ENCODE assay signal across 9 cellular contexts in the genomic region with DNA sequence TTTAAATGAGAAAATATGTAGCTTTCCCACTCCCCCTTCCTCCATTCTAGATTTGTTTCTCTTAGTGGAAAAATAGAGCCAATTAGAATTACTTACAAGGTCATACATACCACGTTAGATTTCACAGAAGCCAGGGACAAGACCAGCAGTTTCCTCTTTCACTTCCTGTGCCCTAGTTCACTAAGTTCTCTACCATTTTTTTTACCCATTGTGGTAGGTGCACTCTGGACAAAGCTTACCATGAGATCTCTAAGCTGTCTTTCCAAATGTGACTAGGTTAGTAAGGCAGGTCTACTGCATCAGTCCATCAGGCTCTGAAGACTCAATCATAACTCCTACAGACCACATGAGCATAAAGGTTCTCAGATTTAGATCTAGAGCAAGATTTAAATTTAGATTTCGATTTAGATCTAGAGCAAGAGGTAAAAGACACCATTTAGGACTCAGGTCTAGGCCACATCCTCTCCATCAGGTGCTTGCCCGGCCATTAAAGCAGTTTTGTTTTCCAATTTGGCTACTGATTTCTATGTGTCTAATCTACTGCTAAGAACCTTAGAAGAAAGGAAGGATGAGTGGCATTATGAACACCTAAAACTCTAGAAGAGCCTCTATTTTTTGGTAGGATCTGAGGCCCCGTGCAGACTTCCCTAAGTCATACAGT.
DNase-seq lines count a peak whose midpoint lies in the region; ATAC-seq and TF ChIP-seq lines count a peak whose summit lies in the region.
"Had no signal": no experiment of that assay in that cellular context is flagged by ENCODE, and none has a peak within 500 bp of the region (broad histone marks: within the 10 kb centered on the region; RNA-seq: fewer than 3 reads in every experiment).

No MANE protein-coding gene starts in this region.

- intact Hi-C loops in Caco-2 (cut with micrococcal nuclease; ENCODE audit: unreplicated experiment) (no loop called here), cardiac septum (cut with DNase I) (no loop called here)

- no peak overlapping the region for H3K4me3 ChIP-seq in Caco-2 (ENCODE audit: low read depth, low read length)
- H3K4me3 ChIP-seq: adrenal gland had no signal

- no peaks in the 10 kb centered on the region for H3K27me3 ChIP-seq in Caco-2 (replicated peaks; ENCODE audit: control insufficient read depth, insufficient read depth, low read length)
- H3K27me3 ChIP-seq: adrenal gland had no signal

- no peaks in the 10 kb centered on the region for H3K9me3 ChIP-seq in Caco-2
- H3K9me3 ChIP-seq: adrenal gland had no signal

- BruUV-seq in Caco-2 (replicated peaks; lab: Mats Ljungman, UMichigan) = no TSS peak

- H3K9me3 Mint-ChIP-seq in T-helper 1 cell treated with Interleukin-12 subunit alpha and Interleukin-12 subunit beta and Interleukin-4 antibody, amounts not matched to agents 30 μg/mL and 1 μg/mL, for 36 hours = no peaks in the 10 kb centered on the region
- no peaks in the 10 kb centered on the region for H3K9me3 Mint-ChIP-seq in Caco-2 (ENCODE audit: unreplicated experiment)

- H3K36me3 ChIP-seq in Caco-2 (ENCODE audit: control insufficient read depth, insufficient read depth, low read length) = no peaks in the 10 kb centered on the region
- H3K36me3 ChIP-seq: adrenal gland had no signal

- peaks cover 7% of the 10 kb centered on the region; the same call in 1 of the 2 replicates for H3K4me1 ChIP-seq in Caco-2

- no peaks in the 10 kb centered on the region for H3K27me3 Mint-ChIP-seq in T-helper 1 cell treated with Interleukin-12 subunit alpha and Interleukin-12 subunit beta and Interleukin-4 antibody, amounts not matched to agents 30 μg/mL and 1 μg/mL, for 36 hours (ENCODE audit: low read depth)
- no peaks in the 10 kb centered on the region for H3K27me3 Mint-ChIP-seq in Caco-2 (ENCODE audit: insufficient read depth, unreplicated experiment)

- CTCF ChIA-PET in Caco-2 (lab: Charles Lee) = no interaction called here

- peak overlapping the region; percentile 58 for H3K27ac Mint-ChIP-seq in T-helper 1 cell treated with Interleukin-12 subunit alpha and Interleukin-12 subunit beta and Interleukin-4 antibody, amounts not matched to agents 30 μg/mL and 1 μg/mL, for 36 hours
- no peak overlapping the region for H3K27ac Mint-ChIP-seq in Caco-2 (ENCODE audit: unreplicated experiment)

- DNase-seq in AML-193 (lab: John Stamatoyannopoulos, UW) (peak; percentile 8 to 40), DMS 273 (lab: John Stamatoyannopoulos, UW; ENCODE audit: unreplicated experiment) (no peak), Caco-2 (no peak), cardiac septum (ENCODE audit: low spot score) (no peak)
- DNase-seq: adrenal gland had no signal

- H3K4me1 Mint-ChIP-seq in T-helper 1 cell treated with Interleukin-12 subunit alpha and Interleukin-12 subunit beta and Interleukin-4 antibody, amounts not matched to agents 30 μg/mL and 1 μg/mL, for 36 hours (ENCODE audit: low read depth) = peaks cover 21% of the 10 kb centered on the region
- peaks cover 7% of the 10 kb centered on the region for H3K4me1 Mint-ChIP-seq in Caco-2 (ENCODE audit: low read depth, unreplicated experiment)

- peaks cover 6% of the 10 kb centered on the region for H3K36me3 Mint-ChIP-seq in T-helper 1 cell treated with Interleukin-12 subunit alpha and Interleukin-12 subunit beta and Interleukin-4 antibody, amounts not matched to agents 30 μg/mL and 1 μg/mL, for 36 hours (ENCODE audit: low read depth)
- peaks cover 33% of the 10 kb centered on the region for H3K36me3 Mint-ChIP-seq in Caco-2 (ENCODE audit: insufficient read depth, unreplicated experiment)

- H3K4me3 Mint-ChIP-seq in T-helper 1 cell treated with Interleukin-12 subunit alpha and Interleukin-12 subunit beta and Interleukin-4 antibody, amounts not matched to agents 30 μg/mL and 1 μg/mL, for 36 hours = no peak overlapping the region
- no peak overlapping the region for H3K4me3 Mint-ChIP-seq in Caco-2 (ENCODE audit: unreplicated experiment)

- POLR2A ChIA-PET in Caco-2 (lab: Charles Lee) = no interaction called here

- TF ChIP-seq CTCF in Caco-2 (IDR thresholded peaks at IDR 0.05; ENCODE audit: insufficient read depth in 1 of 2, low read depth in 1 of 2, low read length in 1 of 2, severe bottlenecking in 1 of 2, unreplicated experiment in 1 of 2) = no peak

- ATAC-seq in GM19025 (IDR thresholded peaks at IDR 0.05; ENCODE audit: low read depth, unreplicated experiment) (peak; percentile 65), HG03066 (IDR thresholded peaks at IDR 0.05; ENCODE audit: low read depth, unreplicated experiment) (peak; percentile 75), HG02852 (IDR thresholded peaks at IDR 0.05; ENCODE audit: unreplicated experiment) (no peak)

Comparison
In these comparisons a context has a peak if more than half of its experiments do, and no peak if none do; other contexts are left out.
1. DNase-seq: peak in AML-193 (2 of 2); none in DMS 273 (single experiment), Caco-2 (0 of 2) and cardiac septum (single experiment).